Comparison of ENCODE assay signal across 13 cellular contexts in genomic region chr2:215727507-215728503, GRCh38.
A peak's percentile ranks its signal among the peaks of the same experiment; 100 is the strongest.
DNase-seq lines count a peak whose midpoint lies in the region; ATAC-seq lines count a peak whose summit lies in the region.
"Had no signal": no experiment of that assay in that cellular context is flagged by ENCODE, and none has a peak within 500 bp of the region (broad histone marks: within the 10 kb centered on the region; RNA-seq: fewer than 3 reads in every experiment).

No MANE protein-coding gene starts in this region.

- no peak overlapping the region for H3K4me3 ChIP-seq in aorta (ENCODE audit: low read length in 2 of 2)
- H3K4me3 ChIP-seq: sigmoid colon had no signal

- peak overlapping the region; percentile 26 for H3K27ac ChIP-seq in epithelial cell of prostate
- no peak overlapping the region for H3K27ac ChIP-seq in aorta (ENCODE audit: low read depth in 1 of 2, low read length in 2 of 2)
- H3K27ac ChIP-seq: sigmoid colon had no signal

- WGBS in aorta, 2 donors = 67 to 81% methylated on average over 1 of the region's 1 CpG

- peak; percentile 20 for ATAC-seq in HG03457 (IDR thresholded peaks at IDR 0.05; ENCODE audit: unreplicated experiment)
- peak; percentile 46 for ATAC-seq in aorta (ENCODE audit: low FRiP score)
- ATAC-seq: activated CD8-positive, alpha-beta memory T cell treated with anti-CD3 and anti-CD28 coated beads, Interleukin-2, amount 10 ng/mL, durations not matched to agents 7 days and 5 days had no signal

- intact Hi-C loops in aorta (cut with DNase I) = no loop called here

- no peaks in the 10 kb centered on the region for H3K9me3 ChIP-seq in aorta (ENCODE audit: control insufficient read depth, low read length)
- H3K9me3 ChIP-seq: sigmoid colon had no signal

- DNase-seq in SIG-M5 treated with dmso at 0.1 percent for 504 hours (lab: John Stamatoyannopoulos, UW; ENCODE audit: unreplicated experiment) (peak; percentile 63), SIG-M5 (lab: John Stamatoyannopoulos, UW) (no peak), epithelial cell of prostate (ENCODE audit: low read depth, low spot score) (no peak), aorta (no peak), activated T-cell treated with anti-CD3 and anti-CD28 coated beads for 4 hours (no peak), NCI-H1092 treated with DMSO at 0.1 percent for 48 hours (lab: John Stamatoyannopoulos, UW) (no peak), NK-92 (lab: John Stamatoyannopoulos, UW; ENCODE audit: unreplicated experiment) (no peak)
- DNase-seq: activated CD8-positive, alpha-beta memory T cell treated with anti-CD3 and anti-CD28 coated beads, Interleukin-2, amount 10 ng/mL, durations not matched to agents 7 days and 5 days; anterior cingulate cortex; NCI-H345; sigmoid colon; T-helper 1 cell had no signal

- peaks cover 0 to 4% of the 10 kb centered on the region in 2 donors for H3K4me1 ChIP-seq in aorta (ENCODE audit: control insufficient read depth in 1 of 2, insufficient read depth in 2 of 2, low read length in 2 of 2)

- no peaks in the 10 kb centered on the region for H3K36me3 ChIP-seq in aorta (ENCODE audit: control insufficient read depth in 1 of 2, insufficient read depth in 2 of 2, low read length in 1 of 2)
- H3K36me3 ChIP-seq: sigmoid colon had no signal

- no peaks in the 10 kb centered on the region for H3K27me3 ChIP-seq in aorta (ENCODE audit: control insufficient read depth in 1 of 2, insufficient read depth in 2 of 2, low read length in 1 of 2)
- H3K27me3 ChIP-seq: sigmoid colon had no signal
